In the genomic region with DNA sequence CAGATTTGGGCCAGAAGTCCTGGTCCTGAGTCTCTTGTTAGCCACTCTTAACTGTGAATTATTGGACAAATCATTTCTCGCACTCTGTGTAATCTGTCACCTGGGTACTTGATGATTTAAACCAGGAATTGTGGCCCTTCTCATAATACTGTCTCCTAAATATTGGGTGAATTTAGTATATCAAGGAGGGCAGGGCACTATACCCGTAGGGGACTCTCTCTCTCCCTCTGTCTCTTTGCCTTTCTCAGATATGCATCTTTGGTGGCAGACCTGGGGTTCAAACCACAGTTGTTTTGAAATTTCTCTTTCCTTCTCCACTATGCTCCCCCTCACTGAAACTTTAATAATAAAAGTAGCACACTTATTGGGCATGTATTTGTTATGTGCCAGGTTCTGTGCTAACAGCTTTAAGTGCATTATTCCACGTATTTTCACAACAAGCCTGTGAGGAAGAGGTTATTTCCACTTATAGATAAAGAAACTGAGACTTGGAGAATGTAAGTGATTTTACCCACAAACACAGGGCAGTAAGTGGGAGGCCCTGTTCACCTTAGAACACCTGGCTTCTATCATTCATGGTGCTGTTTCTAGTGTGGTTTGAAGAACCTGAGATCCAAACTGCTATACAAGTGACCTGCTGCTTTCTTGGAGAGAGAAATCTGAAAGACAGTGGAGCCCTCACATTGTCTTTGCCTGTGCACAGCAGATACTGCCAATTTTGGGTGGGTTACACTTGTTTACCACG, we compare ENCODE assay signal across 2 cellular contexts.
TF ChIP-seq lines count a peak whose summit lies in the region.

No MANE protein-coding gene starts in this region.

TF ChIP-seq in SK-N-SH treated with all-trans-retinoic acid at 6 μM for 48 hours, 23 proteins besides CTCF, POLR2A, EP300 and RAD21:
- TF ChIP-seq TOX (CRISPR knock-in tag; IDR thresholded peaks at IDR 0.05; ENCODE audit: borderline replicate concordance) = no peak
TF ChIP-seq in SK-N-SH treated with all-trans-retinoic acid at 6 μM for 48 hours: peak in this region for 0.

TF ChIP-seq in SK-N-SH, 30 proteins besides CTCF, POLR2A, EP300 and RAD21:
- TF ChIP-seq TEAD4 (IDR thresholded peaks at IDR 0.05; ENCODE audit: borderline replicate concordance, insufficient read depth) (no peak), SMC3 (IDR thresholded peaks at IDR 0.05; ENCODE audit: low read depth, low read length) (no peak), RCOR1 (IDR thresholded peaks at IDR 0.05; ENCODE audit: low read length) (no peak), CHD2 (IDR thresholded peaks at IDR 0.05; ENCODE audit: low read length, partially characterized antibody) (no peak)
- TF ChIP-seq, protein P1, sequence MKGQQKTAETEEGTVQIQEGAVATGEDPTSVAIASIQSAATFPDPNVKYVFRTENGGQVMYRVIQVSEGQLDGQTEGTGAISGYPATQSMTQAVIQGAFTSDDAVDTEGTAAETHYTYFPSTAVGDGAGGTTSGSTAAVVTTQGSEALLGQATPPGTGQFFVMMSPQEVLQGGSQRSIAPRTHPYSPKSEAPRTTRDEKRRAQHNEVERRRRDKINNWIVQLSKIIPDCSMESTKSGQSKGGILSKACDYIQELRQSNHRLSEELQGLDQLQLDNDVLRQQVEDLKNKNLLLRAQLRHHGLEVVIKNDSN (IDR thresholded peaks at IDR 0.05; ENCODE audit: borderline replicate concordance, low read depth) = no peak
